In the genomic region with DNA sequence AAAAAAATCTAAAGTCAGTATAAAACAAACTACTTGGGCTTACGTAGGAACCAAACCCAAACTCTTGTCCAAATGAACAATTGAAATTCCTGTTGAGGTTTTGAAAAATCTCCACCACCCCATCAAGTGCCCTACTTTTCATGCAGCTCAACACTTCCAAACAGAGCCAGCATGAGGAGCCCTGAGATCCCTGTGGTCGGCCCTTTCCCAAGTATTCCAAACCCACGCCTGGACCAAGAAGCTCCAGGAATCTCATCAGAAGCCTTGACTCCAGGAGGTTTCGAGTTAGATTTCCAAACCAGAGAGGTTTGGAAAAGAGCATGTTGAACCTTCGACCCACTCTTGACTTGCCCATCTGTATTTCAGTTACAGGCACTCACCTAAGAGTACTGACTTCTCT, we compare ENCODE assay signal across 28 cellular contexts.
"Had no signal": no experiment of that assay in that cellular context is flagged by ENCODE, and none has a peak within 500 bp of the region (broad histone marks: within the 10 kb centered on the region; RNA-seq: fewer than 3 reads in every experiment).

No MANE protein-coding gene starts in this region.

- ATAC-seq: activated CD4-positive, alpha-beta T cell treated with anti-CD3 and anti-CD28 coated beads for 36 hours; activated T-cell treated with anti-CD3 and anti-CD28 coated beads, Interleukin-2, amount 50 U/mL, for 72 hours; Panc1; Right ventricle myocardium inferior; T-cell had no signal

- H3K27ac ChIP-seq: adrenal gland, SK-N-MC, VCaP had no signal

- H3K9me3 ChIP-seq: adrenal gland had no signal

- H3K4me3 ChIP-seq: adrenal gland, SK-N-MC had no signal

- FAIRE-seq: TTC549 had no signal

- DNase-seq: activated CD4-positive, alpha-beta memory T cell treated with anti-CD3 and anti-CD28 coated beads, Interleukin-2, amount 10 ng/mL, durations not matched to agents 7 days and 5 days; activated CD4-positive, alpha-beta T cell treated with anti-CD3 and anti-CD28 coated beads for 36 hours; activated CD4-positive, alpha-beta T cell treated with anti-CD3 and anti-CD28 coated beads, Interleukin-2, amount 50 U/mL, for 1 hour; activated gamma-delta T cell treated with Interleukin-2 at 50 U/mL for 16 hours; activated naive CD4-positive, alpha-beta T cell treated with anti-CD3 and anti-CD28 coated beads, Interleukin-2, amount 10 ng/mL, durations not matched to agents 7 days and 5 days; activated naive CD8-positive, alpha-beta T cell treated with anti-CD3 and anti-CD28 coated beads, Interleukin-2, amount 10 ng/mL, durations not matched to agents 7 days and 5 days; activated T-cell treated with anti-CD3 and anti-CD28 coated beads, Interleukin-2, amount 50 U/mL, for 72 hours; adrenal gland; anterior cingulate cortex; Kasumi-1; KBM-7; NCI-H1105 treated with DMSO at 0.1 percent for 48 hours; NCI-H1436 treated with DMSO at 0.1 percent for 48 hours; NCI-H187; NCI-H2081; NCI-H510A treated with DMSO at 0.1 percent for 48 hours; NCI-H69; NK-92 treated with Interleukin-12 subunit alpha and Interleukin-12 subunit beta, amount 100 ng/mL, for 24 hours; OCI-M1; RPMI8226; T-cell; T-helper 2 cell; T1000 had no signal

- H3K36me3 ChIP-seq: adrenal gland had no signal

- H3K4me1 ChIP-seq: adrenal gland had no signal

- H3K27me3 ChIP-seq: adrenal gland had no signal
